3 cellular contexts compared by ENCODE assay signal in genomic region chr3:9883676-9884554, GRCh38.
TF ChIP-seq lines count a peak whose summit lies in the region.

No MANE protein-coding gene starts in this region.

TF ChIP-seq in SK-N-SH treated with all-trans-retinoic acid at 6 μM for 48 hours, 23 proteins besides CTCF, POLR2A, EP300 and RAD21 (continues in another document):
- TF ChIP-seq SNAI2 (CRISPR knock-in tag; IDR thresholded peaks at IDR 0.05) (no peak), RARB (CRISPR knock-in tag; IDR thresholded peaks at IDR 0.05) (no peak), ESRRG (CRISPR knock-in tag; IDR thresholded peaks at IDR 0.05) (no peak), ISL1 (CRISPR knock-in tag; IDR thresholded peaks at IDR 0.05) (no peak), ZFP30 (CRISPR knock-in tag; IDR thresholded peaks at IDR 0.05) (no peak), PPARA (CRISPR knock-in tag; IDR thresholded peaks at IDR 0.05; ENCODE audit: borderline replicate concordance) (no peak), GLIS3 (CRISPR knock-in tag; IDR thresholded peaks at IDR 0.05) (no peak), CREB5 (CRISPR knock-in tag; IDR thresholded peaks at IDR 0.05; ENCODE audit: low read depth) (no peak), CSDC2 (CRISPR knock-in tag; IDR thresholded peaks at IDR 0.05) (no peak), BACH2 (CRISPR knock-in tag; IDR thresholded peaks at IDR 0.05; ENCODE audit: borderline replicate concordance) (no peak)
- TF ChIP-seq, protein P1, sequence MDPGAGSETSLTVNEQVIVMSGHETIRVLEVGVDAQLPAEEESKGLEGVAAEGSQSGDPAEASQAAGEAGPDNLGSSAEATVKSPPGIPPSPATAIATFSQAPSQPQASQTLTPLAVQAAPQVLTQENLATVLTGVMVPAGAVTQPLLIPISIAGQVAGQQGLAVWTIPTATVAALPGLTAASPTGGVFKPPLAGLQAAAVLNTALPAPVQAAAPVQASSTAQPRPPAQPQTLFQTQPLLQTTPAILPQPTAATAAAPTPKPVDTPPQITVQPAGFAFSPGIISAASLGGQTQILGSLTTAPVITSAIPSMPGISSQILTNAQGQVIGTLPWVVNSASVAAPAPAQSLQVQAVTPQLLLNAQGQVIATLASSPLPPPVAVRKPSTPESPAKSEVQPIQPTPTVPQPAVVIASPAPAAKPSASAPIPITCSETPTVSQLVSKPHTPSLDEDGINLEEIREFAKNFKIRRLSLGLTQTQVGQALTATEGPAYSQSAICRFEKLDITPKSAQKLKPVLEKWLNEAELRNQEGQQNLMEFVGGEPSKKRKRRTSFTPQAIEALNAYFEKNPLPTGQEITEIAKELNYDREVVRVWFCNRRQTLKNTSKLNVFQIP (CRISPR knock-in tag; IDR thresholded peaks at IDR 0.05; ENCODE audit: borderline replicate concordance, low read depth): no peak
- TF ChIP-seq, protein P2, sequence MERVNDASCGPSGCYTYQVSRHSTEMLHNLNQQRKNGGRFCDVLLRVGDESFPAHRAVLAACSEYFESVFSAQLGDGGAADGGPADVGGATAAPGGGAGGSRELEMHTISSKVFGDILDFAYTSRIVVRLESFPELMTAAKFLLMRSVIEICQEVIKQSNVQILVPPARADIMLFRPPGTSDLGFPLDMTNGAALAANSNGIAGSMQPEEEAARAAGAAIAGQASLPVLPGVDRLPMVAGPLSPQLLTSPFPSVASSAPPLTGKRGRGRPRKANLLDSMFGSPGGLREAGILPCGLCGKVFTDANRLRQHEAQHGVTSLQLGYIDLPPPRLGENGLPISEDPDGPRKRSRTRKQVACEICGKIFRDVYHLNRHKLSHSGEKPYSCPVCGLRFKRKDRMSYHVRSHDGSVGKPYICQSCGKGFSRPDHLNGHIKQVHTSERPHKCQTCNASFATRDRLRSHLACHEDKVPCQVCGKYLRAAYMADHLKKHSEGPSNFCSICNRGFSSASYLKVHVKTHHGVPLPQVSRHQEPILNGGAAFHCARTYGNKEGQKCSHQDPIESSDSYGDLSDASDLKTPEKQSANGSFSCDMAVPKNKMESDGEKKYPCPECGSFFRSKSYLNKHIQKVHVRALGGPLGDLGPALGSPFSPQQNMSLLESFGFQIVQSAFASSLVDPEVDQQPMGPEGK (CRISPR knock-in tag; IDR thresholded peaks at IDR 0.05; ENCODE audit: borderline replicate concordance): no peak

TF ChIP-seq in HepG2, 621 proteins besides CTCF, POLR2A, EP300 and RAD21:
- TF ChIP-seq, protein P3, sequence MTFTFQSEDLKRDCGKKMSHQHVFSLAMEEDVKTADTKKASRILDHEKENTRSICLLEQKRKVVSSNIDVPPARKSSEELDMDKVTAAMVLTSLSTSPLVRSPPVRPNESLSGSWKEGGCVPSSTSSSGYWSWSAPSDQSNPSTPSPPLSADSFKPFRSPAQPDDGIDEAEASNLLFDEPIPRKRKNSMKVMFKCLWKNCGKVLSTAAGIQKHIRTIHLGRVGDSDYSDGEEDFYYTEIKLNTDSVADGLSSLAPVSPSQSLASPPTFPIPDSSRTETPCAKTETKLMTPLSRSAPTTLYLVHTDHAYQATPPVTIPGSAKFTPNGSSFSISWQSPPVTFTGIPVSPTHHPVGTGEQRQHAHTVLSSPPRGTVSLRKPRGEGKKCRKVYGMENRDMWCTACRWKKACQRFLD (CRISPR knock-in tag; IDR thresholded peaks at IDR 0.05; ENCODE audit: borderline replicate concordance): no peak
- TF ChIP-seq ISL2 (CRISPR knock-in tag; IDR thresholded peaks at IDR 0.05) (no peak), ZNF34 (CRISPR knock-in tag; IDR thresholded peaks at IDR 0.05; ENCODE audit: borderline replicate concordance) (no peak), ZFP41 (CRISPR knock-in tag; IDR thresholded peaks at IDR 0.05; ENCODE audit: borderline replicate concordance) (no peak), TOE1 (CRISPR knock-in tag; IDR thresholded peaks at IDR 0.05) (no peak), TP53 (CRISPR knock-in tag; conservative IDR thresholded peaks at IDR 0.05) (no peak), ZNF652 (CRISPR knock-in tag; IDR thresholded peaks at IDR 0.05; ENCODE audit: borderline replicate concordance, low read depth) (no peak), TEAD3 (CRISPR knock-in tag; optimal IDR thresholded peaks at IDR 0.05; ENCODE audit: borderline replicate concordance) (no peak), FOXP4 (CRISPR knock-in tag; IDR thresholded peaks at IDR 0.05) (no peak), CBX1 (IDR thresholded peaks at IDR 0.05; ENCODE audit: low read depth) (no peak), NR2C2 (CRISPR knock-in tag; IDR thresholded peaks at IDR 0.05; ENCODE audit: borderline replicate concordance) (no peak), POLR2AphosphoS5 (IDR thresholded peaks at IDR 0.05; ENCODE audit: low read depth, low read length) (no peak)

TF ChIP-seq in GM12891, 5 proteins besides CTCF, POLR2A, EP300 and RAD21:
- TF ChIP-seq TAF1 (IDR thresholded peaks at IDR 0.05; ENCODE audit: low read depth, low read length) (no peak), PAX5 (IDR thresholded peaks at IDR 0.05; ENCODE audit: insufficient read depth, low read length, severe bottlenecking) (no peak), POLR2AphosphoS5 (IDR thresholded peaks at IDR 0.05; ENCODE audit: low read depth, low read length) (no peak), POU2F2 (IDR thresholded peaks at IDR 0.05; ENCODE audit: low read depth, low read length) (no peak), SPI1 (IDR thresholded peaks at IDR 0.05; ENCODE audit: low read depth, low read length) (no peak)
